1 cellular context compared by ENCODE assay signal in genomic region chr12:52182456-52182855, GRCh38.
TF ChIP-seq lines count a peak whose summit lies in the region.

No MANE protein-coding gene starts in this region.

TF ChIP-seq in IMR-90, 13 proteins besides CTCF, POLR2A, EP300 and RAD21:
- TF ChIP-seq USF2 (IDR thresholded peaks at IDR 0.05; ENCODE audit: low read depth, low read length) (no peak), MAZ (IDR thresholded peaks at IDR 0.05; ENCODE audit: borderline replicate concordance, low read depth, low read length) (0 out of 2 replicates have a peak, but pooled peaks have one; percentile 0)
